Comparison of ENCODE assay signal across 14 cellular contexts in genomic region chr14:89331398-89331797, GRCh38.
A peak's percentile ranks its signal among the peaks of the same experiment; 100 is the strongest.
DNase-seq lines count a peak whose midpoint lies in the region; ATAC-seq lines count a peak whose summit lies in the region.
"Had no signal": no experiment of that assay in that cellular context is flagged by ENCODE, and none has a peak within 500 bp of the region (broad histone marks: within the 10 kb centered on the region; RNA-seq: fewer than 3 reads in every experiment).

No MANE protein-coding gene starts in this region.

- H3K4me1 ChIP-seq in SJCRH30, result no peaks in the 10 kb centered on the region
- peaks cover 2% of the 10 kb centered on the region for H3K4me1 ChIP-seq in HAP-1

- in situ Hi-C loops in HAP-1 (cut with MboI; ENCODE audit: low sequenced_read_pairs), result no loop called here
- in situ Hi-C loops in ACHN (cut with HindIII; ENCODE audit: low pct_ligation_motif_present, low pct_unique_long_range_greater_than_20kb, low sequenced_read_pairs), result no loop called here

- DNase-seq in pons (ENCODE audit: low spot score) (peak; percentile 38), Ammon's horn (ENCODE audit: low spot score) (no peak), SJCRH30 (no peak), HAP-1 (ENCODE audit: low spot score in 2 of 2) (no peak), ACHN (no peak)
- DNase-seq: caudate nucleus, GDM1, NCI-H2227 treated with DMSO at 0.1 percent for 48 hours, right cardiac atrium, T-helper 1 cell had no signal

- H3K9me3 ChIP-seq in SJCRH30 (replicated peaks), result no peaks in the 10 kb centered on the region
- H3K9me3 ChIP-seq in HAP-1, result no peaks in the 10 kb centered on the region
- H3K9me3 ChIP-seq: gastroesophageal sphincter had no signal

- H3K4me3 ChIP-seq in SJCRH30 (no peak overlapping the region), HAP-1 (no peak overlapping the region)
- H3K4me3 ChIP-seq: gastroesophageal sphincter had no signal

- no peak overlapping the region for H3K27ac ChIP-seq in SJCRH30
- H3K27ac ChIP-seq: gastroesophageal sphincter had no signal

- H3K27me3 ChIP-seq in SJCRH30, result no peaks in the 10 kb centered on the region
- H3K27me3 ChIP-seq in HAP-1 (ENCODE audit: low read depth), result no peaks in the 10 kb centered on the region
- H3K27me3 ChIP-seq: gastroesophageal sphincter had no signal

- ATAC-seq in GM19043 (IDR thresholded peaks at IDR 0.05; ENCODE audit: low read depth, unreplicated experiment) (peak; percentile 92), HG02610 (IDR thresholded peaks at IDR 0.05; ENCODE audit: unreplicated experiment) (peak; percentile 91), HG03442 (IDR thresholded peaks at IDR 0.05; ENCODE audit: unreplicated experiment) (peak; percentile 81)
- ATAC-seq: gastroesophageal sphincter, right cardiac atrium had no signal

- H3K36me3 ChIP-seq in SJCRH30 (no peaks in the 10 kb centered on the region; the same call in 1 of the 2 replicates), HAP-1 (replicated peaks) (no peaks in the 10 kb centered on the region)
